8 cellular contexts compared by ENCODE assay signal in the genomic region with DNA sequence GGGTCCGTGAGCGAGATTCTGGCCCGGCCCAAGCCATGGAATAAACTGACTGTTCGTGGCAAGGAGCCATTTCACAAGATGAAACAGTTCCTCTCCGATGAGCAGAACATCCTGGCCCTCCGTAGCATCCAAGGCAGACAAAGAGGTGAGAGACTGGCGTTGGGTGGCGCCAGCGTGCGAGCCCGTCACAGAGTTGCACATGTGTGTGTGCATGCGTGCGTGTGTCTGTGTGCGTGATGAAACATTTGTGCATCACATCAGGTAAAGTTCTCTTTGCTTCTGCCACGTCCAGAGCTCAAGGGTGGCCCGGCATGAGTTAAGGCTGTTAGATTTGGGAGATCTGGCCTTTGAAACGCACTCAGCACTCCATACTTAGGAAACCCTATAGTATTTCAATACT.
"Had no signal": no experiment of that assay in that cellular context is flagged by ENCODE, and none has a peak within 500 bp of the region (broad histone marks: within the 10 kb centered on the region; RNA-seq: fewer than 3 reads in every experiment).

No MANE protein-coding gene starts in this region.

- H3K4me1 Mint-ChIP-seq: H9 had no signal

- H3K4me3 Mint-ChIP-seq: GM23338, H9 had no signal

- H3K9me3 Mint-ChIP-seq: GM23338, H9 had no signal

- DNase-seq: H9, HCEC 1CT, IMR-90, KBM-7 had no signal

- ATAC-seq: GM23338 had no signal

- H3K4me3 ChIP-seq: GM23338 had no signal

- H2AFZ ChIP-seq: GM23338 had no signal

- H3K4me2 ChIP-seq: GM23338 had no signal

- FAIRE-seq: H1, H54, HTR-8/SVneo had no signal
